In the genomic region with DNA sequence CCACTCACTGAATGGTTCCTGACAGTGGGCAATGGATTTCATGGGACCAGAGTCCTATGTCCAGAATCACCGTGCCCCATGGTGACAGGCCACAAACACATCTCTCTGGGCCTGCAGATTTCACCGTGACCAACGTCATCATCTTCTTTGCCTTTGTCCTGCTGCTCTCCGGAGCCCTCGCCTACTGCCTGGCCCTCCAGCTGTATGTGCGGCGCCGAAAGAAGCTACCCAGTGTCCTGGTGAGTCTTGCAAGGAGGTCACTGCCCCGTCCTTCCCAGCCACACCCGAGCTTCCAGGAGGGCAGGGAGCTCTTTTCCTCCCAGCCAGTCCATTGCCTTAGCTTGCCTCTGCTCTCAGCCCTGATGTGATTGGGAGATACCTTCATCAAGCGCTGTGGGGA, we compare ENCODE assay signal across 24 cellular contexts. TPM values are rescaled to one million over a fixed set of nuclear protein-coding genes. Genes with fewer than 3 reads are reported as not detected.
DNase-seq lines count a peak whose midpoint lies in the region; ATAC-seq and TF ChIP-seq lines count a peak whose summit lies in the region.
"Had no signal": no experiment of that assay in that cellular context is flagged by ENCODE, and none has a peak within 500 bp of the region (broad histone marks: within the 10 kb centered on the region; RNA-seq: fewer than 3 reads in every experiment).

No MANE protein-coding gene starts in this region.

- H3K79me2 ChIP-seq in OCI-LY3 (ENCODE audit: low read length), result peaks cover 90% of the 10 kb centered on the region

- H3K4me2 ChIP-seq in OCI-LY3 (ENCODE audit: low read length), result peak overlapping the region; percentile 6; the same call in 1 of the 2 replicates
- H3K4me2 ChIP-seq: SK-N-SH had no signal

- intact Hi-C loops in dendritic cell treated with granulocyte-macrophage colony-stimulating factor and Interleukin-4, amounts not matched to agents 40 ng/mL and 50 ng/mL, for 4 days (cut with micrococcal nuclease), result no loop called here

- H4K20me1 ChIP-seq in OCI-LY3 (ENCODE audit: insufficient read depth, low read length), result peaks cover 61% of the 10 kb centered on the region

- DNase-seq in activated T-cell treated with anti-CD3 and anti-CD28 coated beads, Interleukin-2, amount 50 U/mL, for 72 hours, result no peak
- no peak for DNase-seq in activated T-cell treated with anti-CD3 and anti-CD28 coated beads, Interleukin-2, amount 50 U/mL, for 1 hour
- no peak for DNase-seq in stimulated activated effector memory CD8-positive, alpha-beta T cell treated with anti-CD3 and anti-CD28 coated beads, Interleukin-12 subunit alpha, Interleukin-12 subunit beta, amount 100 ng/mL, for 72 hours (ENCODE audit: low spot score in 2 of 2)
- DNase-seq in coronary artery (ENCODE audit: low spot score), result no peak
- DNase-seq in NCI-H1436 (lab: John Stamatoyannopoulos, UW), result no peak
- DNase-seq: activated CD4-positive, alpha-beta T cell treated with anti-CD3 and anti-CD28 coated beads, Interleukin-2, amount 50 U/mL, for 1 hour; activated naive CD4-positive, alpha-beta T cell treated with anti-CD3 and anti-CD28 coated beads, Interleukin-2, amount 50 U/mL, for 16 hours; BE2C; Calu3; DND-41; H9; Kasumi-1; left lung; NCI-H1694; NCI-H510A; nucleus accumbens; SK-N-SH; stimulated activated naive CD8-positive, alpha-beta T cell treated with anti-CD3 and anti-CD28 coated beads, Interleukin-15, amount 100 ng/mL, for 72 hours; T-helper 9 cell had no signal

- H3K27me3 Mint-ChIP-seq in activated T-cell treated with anti-CD3 and anti-CD28 coated beads, Interleukin-2, amount 50 U/mL, for 72 hours (ENCODE audit: low read depth), result no peaks in the 10 kb centered on the region
- no peaks in the 10 kb centered on the region for H3K27me3 Mint-ChIP-seq in dendritic cell treated with granulocyte-macrophage colony-stimulating factor and Interleukin-4, amounts not matched to agents 40 ng/mL and 50 ng/mL, for 4 days
- H3K27me3 Mint-ChIP-seq: stimulated activated naive CD8-positive, alpha-beta T cell treated with anti-CD3 and anti-CD28 coated beads, Interleukin-15, amount 100 ng/mL, for 72 hours had no signal

- H3K27ac ChIP-seq in OCI-LY3 (ENCODE audit: low read length) (peak overlapping the region; percentile 95), coronary artery (no peak overlapping the region)
- H3K27ac ChIP-seq: left lung, VCaP had no signal

- peaks cover 95% of the 10 kb centered on the region for H3K36me3 ChIP-seq in OCI-LY3 (replicated peaks; ENCODE audit: low read depth, low read length)
- H3K36me3 ChIP-seq: BE2C had no signal

- no peaks in the 10 kb centered on the region for H3K9me3 ChIP-seq in OCI-LY3 (ENCODE audit: insufficient read depth, low read length)
- H3K9me3 ChIP-seq: BE2C, left lung, SK-N-SH had no signal

- peaks cover 5 to 6% of the 10 kb centered on the region in 2 donors for H3K9me3 Mint-ChIP-seq in activated T-cell treated with anti-CD3 and anti-CD28 coated beads, Interleukin-2, amount 50 U/mL, for 72 hours
- no peaks in the 10 kb centered on the region for H3K9me3 Mint-ChIP-seq in dendritic cell treated with granulocyte-macrophage colony-stimulating factor and Interleukin-4, amounts not matched to agents 40 ng/mL and 50 ng/mL, for 4 days
- peaks cover 6% of the 10 kb centered on the region for H3K9me3 Mint-ChIP-seq in stimulated activated effector memory CD8-positive, alpha-beta T cell treated with anti-CD3 and anti-CD28 coated beads, Interleukin-12 subunit alpha, Interleukin-12 subunit beta, amount 100 ng/mL, for 72 hours
- H3K9me3 Mint-ChIP-seq: H9 had no signal

- H3K27ac Mint-ChIP-seq in activated T-cell treated with anti-CD3 and anti-CD28 coated beads, Interleukin-2, amount 50 U/mL, for 72 hours, result peak overlapping the region; percentile 84
- H3K27ac Mint-ChIP-seq in dendritic cell treated with granulocyte-macrophage colony-stimulating factor and Interleukin-4, amounts not matched to agents 40 ng/mL and 50 ng/mL, for 4 days, result peak overlapping the region; percentile 92
- H3K27ac Mint-ChIP-seq in stimulated activated effector memory CD8-positive, alpha-beta T cell treated with anti-CD3 and anti-CD28 coated beads, Interleukin-12 subunit alpha, Interleukin-12 subunit beta, amount 100 ng/mL, for 72 hours, result peak overlapping the region; percentile 73
- H3K27ac Mint-ChIP-seq: H9 had no signal

- no peak overlapping the region for H3K9ac ChIP-seq in OCI-LY3 (ENCODE audit: low read length)
- H3K9ac ChIP-seq: SK-N-SH had no signal

- TF ChIP-seq CTCF in OCI-LY3 (IDR thresholded peaks at IDR 0.05; ENCODE audit: low read depth, low read length) (no peak), coronary artery (IDR thresholded peaks at IDR 0.05) (no peak)

- H2AFZ ChIP-seq in OCI-LY3 (ENCODE audit: low read depth, low read length), result no peak overlapping the region

- H3K4me3 Mint-ChIP-seq in activated T-cell treated with anti-CD3 and anti-CD28 coated beads, Interleukin-2, amount 50 U/mL, for 72 hours, result peak overlapping the region in 1 of 2 donors; percentile 20
- H3K4me3 Mint-ChIP-seq in dendritic cell treated with granulocyte-macrophage colony-stimulating factor and Interleukin-4, amounts not matched to agents 40 ng/mL and 50 ng/mL, for 4 days, result peak overlapping the region; percentile 51
- no peak overlapping the region for H3K4me3 Mint-ChIP-seq in stimulated activated effector memory CD8-positive, alpha-beta T cell treated with anti-CD3 and anti-CD28 coated beads, Interleukin-12 subunit alpha, Interleukin-12 subunit beta, amount 100 ng/mL, for 72 hours
- H3K4me3 Mint-ChIP-seq: H9; stimulated activated naive CD8-positive, alpha-beta T cell treated with anti-CD3 and anti-CD28 coated beads, Interleukin-15, amount 100 ng/mL, for 72 hours had no signal

- no peaks in the 10 kb centered on the region for H3K27me3 ChIP-seq in OCI-LY3 (ENCODE audit: low read depth, low read length)
- H3K27me3 ChIP-seq: BE2C, left lung had no signal

- ATAC-seq in activated T-cell treated with anti-CD3 and anti-CD28 coated beads, Interleukin-2, amount 50 U/mL, for 72 hours (replicated peaks in 1 of 2), result no peak
- no peak for ATAC-seq in stimulated activated effector memory CD8-positive, alpha-beta T cell treated with anti-CD3 and anti-CD28 coated beads, Interleukin-12 subunit alpha, Interleukin-12 subunit beta, amount 100 ng/mL, for 72 hours
- no peak for ATAC-seq in GM21576 (IDR thresholded peaks at IDR 0.05; ENCODE audit: unreplicated experiment)
- ATAC-seq: left lung; stimulated activated naive CD8-positive, alpha-beta T cell treated with anti-CD3 and anti-CD28 coated beads, Interleukin-15, amount 100 ng/mL, for 72 hours had no signal

- H3K4me3 ChIP-seq in OCI-LY3 (ENCODE audit: low read length) (no peak overlapping the region), coronary artery (no peak overlapping the region)

- peaks cover 33 to 61% of the 10 kb centered on the region in 2 donors for H3K36me3 Mint-ChIP-seq in activated T-cell treated with anti-CD3 and anti-CD28 coated beads, Interleukin-2, amount 50 U/mL, for 72 hours (ENCODE audit: insufficient read depth in 2 of 2)
- peaks cover 100% of the 10 kb centered on the region for H3K36me3 Mint-ChIP-seq in dendritic cell treated with granulocyte-macrophage colony-stimulating factor and Interleukin-4, amounts not matched to agents 40 ng/mL and 50 ng/mL, for 4 days (ENCODE audit: low read depth)
- peaks cover 100% of the 10 kb centered on the region for H3K36me3 Mint-ChIP-seq in stimulated activated effector memory CD8-positive, alpha-beta T cell treated with anti-CD3 and anti-CD28 coated beads, Interleukin-12 subunit alpha, Interleukin-12 subunit beta, amount 100 ng/mL, for 72 hours

- peaks cover 99% of the 10 kb centered on the region for H3K4me1 ChIP-seq in OCI-LY3 (ENCODE audit: low read length)
- H3K4me1 ChIP-seq: BE2C had no signal

- peaks cover 88% of the 10 kb centered on the region for H3K4me1 Mint-ChIP-seq in activated T-cell treated with anti-CD3 and anti-CD28 coated beads, Interleukin-2, amount 50 U/mL, for 72 hours (ENCODE audit: low read depth)
- H3K4me1 Mint-ChIP-seq in dendritic cell treated with granulocyte-macrophage colony-stimulating factor and Interleukin-4, amounts not matched to agents 40 ng/mL and 50 ng/mL, for 4 days (ENCODE audit: low read depth), result peaks cover 93% of the 10 kb centered on the region
- peaks cover 89% of the 10 kb centered on the region for H3K4me1 Mint-ChIP-seq in stimulated activated effector memory CD8-positive, alpha-beta T cell treated with anti-CD3 and anti-CD28 coated beads, Interleukin-12 subunit alpha, Interleukin-12 subunit beta, amount 100 ng/mL, for 72 hours

RNA-seq across cellular contexts. Expression of a gene that starts 9.3 kb away (rescaled TPM):
- 100 to 1,000 TPM in 1 of 2 donors, 10 to 100 TPM in 1; 79.6 to 123 TPM for total RNA-seq in activated T-cell treated with anti-CD3 and anti-CD28 coated beads, Interleukin-2, amount 50 U/mL, for 72 hours
- total RNA-seq: H9, myocyte had no signal
